35 cellular contexts compared by ENCODE assay signal in genomic region chr1:102318104-102318806, GRCh38.
"Had no signal": no experiment of that assay in that cellular context is flagged by ENCODE, and none has a peak within 500 bp of the region (broad histone marks: within the 10 kb centered on the region; RNA-seq: fewer than 3 reads in every experiment).

No MANE protein-coding gene starts in this region.

- DNase-seq: Karpas-422, Kasumi-1, MG63, MM.1S, MV-4-11, NCI-H1048, NCI-H1092, NCI-H1092 treated with DMSO at 0.1 percent for 48 hours, NCI-H1105, NCI-H1105 treated with DMSO at 0.1 percent for 48 hours, NCI-H1417, NCI-H1417 treated with DMSO at 0.1 percent for 48 hours, NCI-H1436, NCI-H1436 treated with DMSO at 0.1 percent for 48 hours, NCI-H146, NCI-H1694, NCI-H1694 treated with DMSO at 0.1 percent for 48 hours, NCI-H187, NCI-H187 treated with DMSO at 0.1 percent for 48 hours, NCI-H1930, NCI-H2029, NCI-H2029 treated with DMSO at 0.1 percent for 48 hours, NCI-H2081, NCI-H2081 treated with DMSO at 0.1 percent for 48 hours, NCI-H2107, NCI-H2171, NCI-H2171 treated with DMSO at 0.1 percent for 48 hours, NCI-H2227 treated with DMSO at 0.1 percent for 48 hours, NCI-H226, NCI-H345, NCI-H446, NCI-H446 treated with DMSO at 0.1 percent for 48 hours, NCI-H510A, NCI-H510A treated with DMSO at 0.1 percent for 48 hours, NCI-H524 had no signal

- H3K9me3 ChIP-seq: MG63 had no signal

- H3K36me3 ChIP-seq: MG63 had no signal

- H3K4me3 ChIP-seq: MG63 had no signal

- H3K27me3 ChIP-seq: MG63 had no signal
